ENCODE assay signal across 11 cellular contexts in genomic region chr11:6538456-6538855, GRCh38.
"Had no signal": no experiment of that assay in that cellular context is flagged by ENCODE, and none has a peak within 500 bp of the region (broad histone marks: within the 10 kb centered on the region; RNA-seq: fewer than 3 reads in every experiment).

No MANE protein-coding gene starts in this region.

- H3K4me3 ChIP-seq: gastroesophageal sphincter, right atrium auricular region, suprapubic skin had no signal

- H3K36me3 ChIP-seq: right atrium auricular region had no signal

- ATAC-seq: activated T-helper 17 cell treated with anti-CD3 and anti-CD28 coated beads, Interleukin-2, amount 50 U/mL, for 72 hours; gastroesophageal sphincter; natural killer cell treated with Interleukin-12 subunit alpha and Interleukin-12 subunit beta and Interleukin-15 and Interleukin-18, amount 100 ng/mL, for 72 hours had no signal

- H3K27ac ChIP-seq: epithelial cell of prostate, gastroesophageal sphincter, right atrium auricular region, suprapubic skin had no signal

- DNase-seq: activated CD4-positive, alpha-beta T cell treated with anti-CD3 and anti-CD28 coated beads, Interleukin-2, amount 50 U/mL, for 48 hours; activated CD4-positive, CD25-positive, alpha-beta regulatory T cell treated with anti-CD3 and anti-CD28 coated beads, Interleukin-2, amount 50 U/mL, for 72 hours; activated naive CD4-positive, alpha-beta T cell treated with Interleukin-2 at 50 U/mL for 16 hours; occipital lobe; trophoblast cell had no signal

- H3K27me3 ChIP-seq: gastroesophageal sphincter, right atrium auricular region, suprapubic skin had no signal

- H3K4me1 ChIP-seq: gastroesophageal sphincter, right atrium auricular region, suprapubic skin had no signal

- H3K9me3 ChIP-seq: gastroesophageal sphincter, right atrium auricular region, suprapubic skin had no signal
